Comparison of ENCODE assay signal across 1 cellular context in the genomic region with DNA sequence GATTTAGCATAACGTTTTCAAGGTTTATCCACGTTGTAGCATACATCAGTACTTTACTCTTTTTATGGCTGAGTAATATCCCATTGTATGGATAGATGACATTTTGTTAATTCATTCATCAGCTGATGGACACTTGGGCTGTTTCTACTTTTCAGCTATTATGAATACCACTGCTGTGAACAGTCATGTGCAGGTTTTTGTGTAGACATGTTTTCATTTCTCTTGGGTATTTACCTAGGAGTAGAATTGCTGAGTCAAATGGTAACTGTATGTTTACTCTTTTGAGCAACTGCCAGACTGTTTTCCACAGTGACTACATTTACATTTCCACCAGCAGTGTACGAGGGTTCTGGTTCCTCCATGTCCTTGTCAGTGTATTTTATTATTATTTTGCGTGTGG.
TF ChIP-seq lines count a peak whose summit lies in the region.

No MANE protein-coding gene starts in this region.

TF ChIP-seq in HepG2, 621 proteins besides CTCF, POLR2A, EP300 and RAD21 (continued from another document):
- TF ChIP-seq, protein P1, sequence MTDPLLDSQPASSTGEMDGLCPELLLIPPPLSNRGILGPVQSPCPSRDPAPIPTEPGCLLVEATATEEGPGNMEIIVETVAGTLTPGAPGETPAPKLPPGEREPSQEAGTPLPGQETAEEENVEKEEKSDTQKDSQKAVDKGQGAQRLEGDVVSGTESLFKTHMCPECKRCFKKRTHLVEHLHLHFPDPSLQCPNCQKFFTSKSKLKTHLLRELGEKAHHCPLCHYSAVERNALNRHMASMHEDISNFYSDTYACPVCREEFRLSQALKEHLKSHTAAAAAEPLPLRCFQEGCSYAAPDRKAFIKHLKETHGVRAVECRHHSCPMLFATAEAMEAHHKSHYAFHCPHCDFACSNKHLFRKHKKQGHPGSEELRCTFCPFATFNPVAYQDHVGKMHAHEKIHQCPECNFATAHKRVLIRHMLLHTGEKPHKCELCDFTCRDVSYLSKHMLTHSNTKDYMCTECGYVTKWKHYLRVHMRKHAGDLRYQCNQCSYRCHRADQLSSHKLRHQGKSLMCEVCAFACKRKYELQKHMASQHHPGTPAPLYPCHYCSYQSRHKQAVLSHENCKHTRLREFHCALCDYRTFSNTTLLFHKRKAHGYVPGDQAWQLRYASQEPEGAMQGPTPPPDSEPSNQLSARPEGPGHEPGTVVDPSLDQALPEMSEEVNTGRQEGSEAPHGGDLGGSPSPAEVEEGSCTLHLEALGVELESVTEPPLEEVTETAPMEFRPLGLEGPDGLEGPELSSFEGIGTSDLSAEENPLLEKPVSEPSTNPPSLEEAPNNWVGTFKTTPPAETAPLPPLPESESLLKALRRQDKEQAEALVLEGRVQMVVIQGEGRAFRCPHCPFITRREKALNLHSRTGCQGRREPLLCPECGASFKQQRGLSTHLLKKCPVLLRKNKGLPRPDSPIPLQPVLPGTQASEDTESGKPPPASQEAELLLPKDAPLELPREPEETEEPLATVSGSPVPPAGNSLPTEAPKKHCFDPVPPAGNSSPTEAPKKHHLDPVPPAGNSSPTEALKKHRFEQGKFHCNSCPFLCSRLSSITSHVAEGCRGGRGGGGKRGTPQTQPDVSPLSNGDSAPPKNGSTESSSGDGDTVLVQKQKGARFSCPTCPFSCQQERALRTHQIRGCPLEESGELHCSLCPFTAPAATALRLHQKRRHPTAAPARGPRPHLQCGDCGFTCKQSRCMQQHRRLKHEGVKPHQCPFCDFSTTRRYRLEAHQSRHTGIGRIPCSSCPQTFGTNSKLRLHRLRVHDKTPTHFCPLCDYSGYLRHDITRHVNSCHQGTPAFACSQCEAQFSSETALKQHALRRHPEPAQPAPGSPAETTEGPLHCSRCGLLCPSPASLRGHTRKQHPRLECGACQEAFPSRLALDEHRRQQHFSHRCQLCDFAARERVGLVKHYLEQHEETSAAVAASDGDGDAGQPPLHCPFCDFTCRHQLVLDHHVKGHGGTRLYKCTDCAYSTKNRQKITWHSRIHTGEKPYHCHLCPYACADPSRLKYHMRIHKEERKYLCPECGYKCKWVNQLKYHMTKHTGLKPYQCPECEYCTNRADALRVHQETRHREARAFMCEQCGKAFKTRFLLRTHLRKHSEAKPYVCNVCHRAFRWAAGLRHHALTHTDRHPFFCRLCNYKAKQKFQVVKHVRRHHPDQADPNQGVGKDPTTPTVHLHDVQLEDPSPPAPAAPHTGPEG (CRISPR knock-in tag; IDR thresholded peaks at IDR 0.05), result no peak
- TF ChIP-seq CREB1 (IDR thresholded peaks at IDR 0.05) (no peak), CREB1 (CRISPR knock-in tag; IDR thresholded peaks at IDR 0.05) (no peak)
